In genomic region chr2:217270089-217270800, GRCh38 we compare ENCODE assay signal across 15 cellular contexts.
"Had no signal": no experiment of that assay in that cellular context is flagged by ENCODE, and none has a peak within 500 bp of the region (broad histone marks: within the 10 kb centered on the region; RNA-seq: fewer than 3 reads in every experiment).

No MANE protein-coding gene starts in this region.

- DNase-seq: activated CD4-positive, alpha-beta T cell treated with anti-CD3 and anti-CD28 coated beads, Interleukin-2, amount 10 ng/mL, durations not matched to agents 24 days and 14 days; activated CD4-positive, CD25-positive, alpha-beta regulatory T cell; activated naive CD4-positive, alpha-beta T cell; activated T-cell treated with anti-CD3 and anti-CD28 coated beads for 4 hours; anterior cingulate cortex; cortex of kidney; effector CD8-positive, alpha-beta T cell; heart left ventricle; mesenchymal stem cell; ovary; right lobe of liver; upper lobe of left lung had no signal

- H3K4me1 ChIP-seq: right lobe of liver, upper lobe of left lung had no signal

- H3K27me3 ChIP-seq: heart left ventricle, ovary, right lobe of liver, suprapubic skin, upper lobe of left lung had no signal

- H3K9me3 ChIP-seq: ovary, right lobe of liver, suprapubic skin, upper lobe of left lung had no signal

- H3K27ac ChIP-seq: heart left ventricle, ovary, right lobe of liver, suprapubic skin, upper lobe of left lung had no signal

- H3K27ac Mint-ChIP-seq: activated CD4-positive, alpha-beta T cell treated with anti-CD3 and anti-CD28 coated beads, Interleukin-2, amount 10 ng/mL, durations not matched to agents 24 days and 14 days; stimulated activated naive CD8-positive, alpha-beta T cell treated with anti-CD3 and anti-CD28 coated beads, Interleukin-15, Interleukin-2, amounts not matched to agents 100 ng/mL and 50 ng/mL, for 24 hours; T-helper 2 cell treated with Interferon-gamma antibody and Interleukin-4, amounts not matched to agents 5 μg/mL and 100 μg/mL, for 36 hours had no signal

- H3K4me3 Mint-ChIP-seq: activated CD4-positive, alpha-beta T cell treated with anti-CD3 and anti-CD28 coated beads, Interleukin-2, amount 10 ng/mL, durations not matched to agents 24 days and 14 days; stimulated activated naive CD8-positive, alpha-beta T cell treated with anti-CD3 and anti-CD28 coated beads, Interleukin-15, Interleukin-2, amounts not matched to agents 100 ng/mL and 50 ng/mL, for 24 hours; T-helper 2 cell treated with Interferon-gamma antibody and Interleukin-4, amounts not matched to agents 5 μg/mL and 100 μg/mL, for 36 hours had no signal

- H3K4me1 Mint-ChIP-seq: activated CD4-positive, alpha-beta T cell treated with anti-CD3 and anti-CD28 coated beads, Interleukin-2, amount 10 ng/mL, durations not matched to agents 24 days and 14 days had no signal

- H3K36me3 ChIP-seq: heart left ventricle, ovary, right lobe of liver, suprapubic skin, upper lobe of left lung had no signal

- H3K27me3 Mint-ChIP-seq: activated CD4-positive, alpha-beta T cell treated with anti-CD3 and anti-CD28 coated beads, Interleukin-2, amount 10 ng/mL, durations not matched to agents 24 days and 14 days had no signal

- H3K4me3 ChIP-seq: heart left ventricle, ovary, right lobe of liver, suprapubic skin, upper lobe of left lung had no signal
